20 cellular contexts compared by ENCODE assay signal in the genomic region with DNA sequence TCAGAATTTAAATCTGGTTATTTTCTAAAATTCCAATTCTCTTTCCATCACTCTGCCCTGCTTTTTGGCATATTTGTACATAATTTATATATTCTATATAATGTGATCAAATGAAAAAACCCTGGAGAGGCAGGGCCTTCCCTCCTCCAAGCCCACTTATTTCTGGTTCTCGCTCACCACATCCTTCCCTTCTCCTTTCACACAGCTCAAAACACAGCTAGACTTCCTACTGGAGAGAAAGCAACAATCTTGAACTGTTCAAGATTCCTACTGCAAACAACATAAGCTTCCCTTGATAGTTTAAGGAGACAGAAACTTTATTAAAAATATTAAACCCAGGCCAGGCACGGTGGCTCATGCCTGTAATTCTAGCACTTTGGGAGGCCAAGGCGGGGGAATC. TPM values are rescaled to one million over a fixed set of nuclear protein-coding genes. Genes with fewer than 3 reads are reported as not detected.
"Had no signal": no experiment of that assay in that cellular context is flagged by ENCODE, and none has a peak within 500 bp of the region (broad histone marks: within the 10 kb centered on the region; RNA-seq: fewer than 3 reads in every experiment).

No MANE protein-coding gene starts in this region.

- H3K4me1 ChIP-seq: colonic mucosa, stomach, transverse colon had no signal

- H3K4me3 Mint-ChIP-seq: naive thymus-derived CD8-positive, alpha-beta T cell had no signal

- H3K36me3 ChIP-seq: colonic mucosa, heart left ventricle, stomach, thoracic aorta, transverse colon had no signal

- H3K4me3 ChIP-seq: colonic mucosa, heart left ventricle, mucosa of descending colon, stomach, thoracic aorta, transverse colon had no signal

- H3K9me3 ChIP-seq: colonic mucosa, heart left ventricle, mucosa of descending colon, stomach, thoracic aorta, transverse colon had no signal

- H3K27me3 ChIP-seq: colonic mucosa, stomach, transverse colon had no signal

- H3K9me3 Mint-ChIP-seq: naive thymus-derived CD8-positive, alpha-beta T cell had no signal

- ATAC-seq: left colon; mucosa of descending colon; naive thymus-derived CD8-positive, alpha-beta T cell had no signal

- H3K27ac Mint-ChIP-seq: naive thymus-derived CD8-positive, alpha-beta T cell had no signal

- DNase-seq: colonic mucosa; dermis blood vessel endothelial cell; foreskin melanocyte; heart left ventricle; hippocampal formation; left colon; mucosa of descending colon; naive thymus-derived CD8-positive, alpha-beta T cell; posterior cingulate gyrus; stimulated activated CD4-positive, alpha-beta T cell treated with anti-CD3 and anti-CD28 coated beads, Interleukin-2, amount 100 ng/mL, for 24 hours; stimulated activated CD4-positive, alpha-beta T cell treated with anti-CD3 and anti-CD28 coated beads, Interleukin-4, amount 100 ng/mL, for 4 hours; stimulated activated naive CD4-positive, alpha-beta T cell; stomach; substantia nigra; transverse colon had no signal

- H3K27ac ChIP-seq: colonic mucosa, thoracic aorta, transverse colon had no signal

- H3K36me3 Mint-ChIP-seq: naive thymus-derived CD8-positive, alpha-beta T cell had no signal

RNA-seq across cellular contexts. Expression of gene AIM2, which starts 7.6 kb away (rescaled TPM):
- total RNA-seq: dermis blood vessel endothelial cell, endothelial cell of umbilical vein, kidney epithelial cell, osteocyte, pulmonary artery endothelial cell had no signal
